21 cellular contexts compared by ENCODE assay signal in genomic region chr13:109314101-109314500, GRCh38.
"Had no signal": no experiment of that assay in that cellular context is flagged by ENCODE, and none has a peak within 500 bp of the region (broad histone marks: within the 10 kb centered on the region; RNA-seq: fewer than 3 reads in every experiment).

No MANE protein-coding gene starts in this region.

- H3K4me1 Mint-ChIP-seq: immature natural killer cell; memory B cell; stimulated activated naive B cell treated with anti-CD40 and anti-IgM and Interleukin-4, amounts not matched to agents 10 μg/mL and 1 μg/mL and 100 μg/mL, for 72 hours; stimulated activated naive CD8-positive, alpha-beta T cell treated with anti-CD3 and anti-CD28 coated beads, Interleukin-15, amount 100 ng/mL, for 72 hours had no signal

- H3K4me3 Mint-ChIP-seq: immature natural killer cell; memory B cell; natural killer cell treated with Interleukin-12 subunit alpha and Interleukin-12 subunit beta and Interleukin-15 and Interleukin-18, amount 100 ng/mL, for 72 hours; stimulated activated naive B cell treated with anti-CD40 and anti-IgM and Interleukin-4, amounts not matched to agents 10 μg/mL and 1 μg/mL and 100 μg/mL, for 72 hours; stimulated activated naive CD8-positive, alpha-beta T cell treated with anti-CD3 and anti-CD28 coated beads, Interleukin-15, amount 100 ng/mL, for 72 hours had no signal

- H3K27me3 ChIP-seq: colonic mucosa, pancreas, right atrium auricular region, sigmoid colon, transverse colon had no signal

- H3K4me3 ChIP-seq: colonic mucosa, left ventricle myocardium inferior, lower lobe of right lung, pancreas, psoas muscle, right atrium auricular region, sigmoid colon, skin epidermis, thoracic aorta, transverse colon had no signal

- H3K27ac Mint-ChIP-seq: immature natural killer cell; memory B cell; natural killer cell treated with Interleukin-12 subunit alpha and Interleukin-12 subunit beta and Interleukin-15 and Interleukin-18, amount 100 ng/mL, for 72 hours; stimulated activated naive B cell treated with anti-CD40 and anti-IgM and Interleukin-4, amounts not matched to agents 10 μg/mL and 1 μg/mL and 100 μg/mL, for 72 hours; stimulated activated naive CD8-positive, alpha-beta T cell treated with anti-CD3 and anti-CD28 coated beads, Interleukin-15, amount 100 ng/mL, for 72 hours had no signal

- DNase-seq: colonic mucosa; dermis blood vessel endothelial cell; foreskin keratinocyte; immature natural killer cell; left ventricle myocardium inferior; lower lobe of right lung; midbrain; occipital lobe; psoas muscle; sigmoid colon; stimulated activated CD4-positive, alpha-beta T cell treated with anti-CD3 and anti-CD28 coated beads, Interleukin-2, amount 100 ng/mL, for 24 hours; stimulated activated CD4-positive, alpha-beta T cell treated with anti-CD3 and anti-CD28 coated beads, Interleukin-4, amount 100 ng/mL, for 4 hours; stimulated activated naive B cell treated with anti-CD40 and anti-IgM and Interleukin-4, amounts not matched to agents 10 μg/mL and 1 μg/mL and 100 μg/mL, for 72 hours; stimulated activated naive CD8-positive, alpha-beta T cell treated with anti-CD3 and anti-CD28 coated beads, Interleukin-15, amount 100 ng/mL, for 72 hours; transverse colon had no signal

- H3K27ac ChIP-seq: colonic mucosa, foreskin keratinocyte, left ventricle myocardium inferior, lower lobe of right lung, pancreas, psoas muscle, right atrium auricular region, sigmoid colon, skin epidermis, thoracic aorta, transverse colon had no signal

- H3K36me3 ChIP-seq: colonic mucosa, left ventricle myocardium inferior, lower lobe of right lung, pancreas, right atrium auricular region, sigmoid colon, thoracic aorta, transverse colon had no signal

- H3K4me1 ChIP-seq: colonic mucosa, foreskin keratinocyte, left ventricle myocardium inferior, lower lobe of right lung, psoas muscle, right atrium auricular region, sigmoid colon, transverse colon had no signal

- H3K27me3 Mint-ChIP-seq: stimulated activated naive CD8-positive, alpha-beta T cell treated with anti-CD3 and anti-CD28 coated beads, Interleukin-15, amount 100 ng/mL, for 72 hours had no signal

- H3K9me3 Mint-ChIP-seq: memory B cell; natural killer cell treated with Interleukin-12 subunit alpha and Interleukin-12 subunit beta and Interleukin-15 and Interleukin-18, amount 100 ng/mL, for 72 hours had no signal

- H3K9me3 ChIP-seq: colonic mucosa, left ventricle myocardium inferior, lower lobe of right lung, pancreas, psoas muscle, right atrium auricular region, sigmoid colon, thoracic aorta, transverse colon had no signal

- ATAC-seq: foreskin keratinocyte; lower lobe of right lung; natural killer cell treated with Interleukin-12 subunit alpha and Interleukin-12 subunit beta and Interleukin-15 and Interleukin-18, amount 100 ng/mL, for 72 hours; psoas muscle; stimulated activated naive B cell treated with anti-CD40 and anti-IgM and Interleukin-4, amounts not matched to agents 10 μg/mL and 1 μg/mL and 100 μg/mL, for 72 hours; stimulated activated naive CD8-positive, alpha-beta T cell treated with anti-CD3 and anti-CD28 coated beads, Interleukin-15, amount 100 ng/mL, for 72 hours had no signal

- H3K36me3 Mint-ChIP-seq: immature natural killer cell; memory B cell; natural killer cell treated with Interleukin-12 subunit alpha and Interleukin-12 subunit beta and Interleukin-15 and Interleukin-18, amount 100 ng/mL, for 72 hours; stimulated activated naive B cell treated with anti-CD40 and anti-IgM and Interleukin-4, amounts not matched to agents 10 μg/mL and 1 μg/mL and 100 μg/mL, for 72 hours had no signal
